In genomic region chr6:167963589-167964057, GRCh38 we compare ENCODE assay signal across 1 cellular context.
TF ChIP-seq lines count a peak whose summit lies in the region.

No MANE protein-coding gene starts in this region.

TF ChIP-seq in HepG2, 621 proteins besides CTCF, POLR2A, EP300 and RAD21 (continued from another document and continues in another):
- TF ChIP-seq PAXIP1 (CRISPR knock-in tag; conservative IDR thresholded peaks at IDR 0.05) (peak; percentile 89), ATF2 (CRISPR knock-in tag; IDR thresholded peaks at IDR 0.05) (peak; percentile 66), TOPORS (CRISPR knock-in tag; IDR thresholded peaks at IDR 0.05) (peak; percentile 77; the same call in 1 of the 2 replicates), ZNF710 (CRISPR knock-in tag; IDR thresholded peaks at IDR 0.05; ENCODE audit: borderline replicate concordance) (peak; percentile 30; the same call in 1 of the 2 replicates), FOXO1 (CRISPR knock-in tag; IDR thresholded peaks at IDR 0.05) (peak; percentile 73; the same call in 1 of the 2 replicates), NR2F2 (IDR thresholded peaks at IDR 0.05; ENCODE audit: borderline replicate concordance, low read depth) (peak; percentile 90), MAF1 (CRISPR knock-in tag; IDR thresholded peaks at IDR 0.05; ENCODE audit: borderline replicate concordance) (no peak), HMGXB4 (CRISPR knock-in tag; IDR thresholded peaks at IDR 0.05; ENCODE audit: borderline replicate concordance in 1 of 2, low read depth in 1 of 2) (0 out of 4 replicates have a peak, but pooled peaks of 1 of the 2 experiments have one; percentile 41), AGO1 (IDR thresholded peaks at IDR 0.05; ENCODE audit: low read depth, low read length, poor library complexity, severe bottlenecking) (no peak), ZKSCAN1 (IDR thresholded peaks at IDR 0.05; ENCODE audit: low read length) (no peak), ZNF775 (CRISPR knock-in tag; IDR thresholded peaks at IDR 0.05; ENCODE audit: borderline replicate concordance) (no peak), ZMAT3 (CRISPR knock-in tag; conservative IDR thresholded peaks at IDR 0.05) (no peak), ZNF879 (CRISPR knock-in tag; IDR thresholded peaks at IDR 0.05) (no peak), ZBTB40 (IDR thresholded peaks at IDR 0.05) (no peak), ZBTB40 (CRISPR knock-in tag; IDR thresholded peaks at IDR 0.05) (no peak), ZFY (CRISPR knock-in tag; IDR thresholded peaks at IDR 0.05) (peak; percentile 70), TARDBP (CRISPR knock-in tag; IDR thresholded peaks at IDR 0.05) (peak; percentile 86), CHD2 (IDR thresholded peaks at IDR 0.05; ENCODE audit: low read depth, low read length) (no peak), TSC22D2 (CRISPR knock-in tag; IDR thresholded peaks at IDR 0.05; ENCODE audit: borderline replicate concordance) (no peak), BRF2 (CRISPR knock-in tag; IDR thresholded peaks at IDR 0.05) (0 out of 2 replicates have a peak, but pooled peaks have one; percentile 66), ZNF383 (CRISPR knock-in tag; IDR thresholded peaks at IDR 0.05; ENCODE audit: borderline replicate concordance) (0 out of 2 replicates have a peak, but pooled peaks have one; percentile 55), ZBTB33 (CRISPR knock-in tag; IDR thresholded peaks at IDR 0.05) (peak; percentile 60; the same call in 1 of the 2 replicates), MAFF (IDR thresholded peaks at IDR 0.05; ENCODE audit: low read depth, low read length) (0 out of 2 replicates have a peak, but pooled peaks have one; percentile 24)
